In the genomic region with DNA sequence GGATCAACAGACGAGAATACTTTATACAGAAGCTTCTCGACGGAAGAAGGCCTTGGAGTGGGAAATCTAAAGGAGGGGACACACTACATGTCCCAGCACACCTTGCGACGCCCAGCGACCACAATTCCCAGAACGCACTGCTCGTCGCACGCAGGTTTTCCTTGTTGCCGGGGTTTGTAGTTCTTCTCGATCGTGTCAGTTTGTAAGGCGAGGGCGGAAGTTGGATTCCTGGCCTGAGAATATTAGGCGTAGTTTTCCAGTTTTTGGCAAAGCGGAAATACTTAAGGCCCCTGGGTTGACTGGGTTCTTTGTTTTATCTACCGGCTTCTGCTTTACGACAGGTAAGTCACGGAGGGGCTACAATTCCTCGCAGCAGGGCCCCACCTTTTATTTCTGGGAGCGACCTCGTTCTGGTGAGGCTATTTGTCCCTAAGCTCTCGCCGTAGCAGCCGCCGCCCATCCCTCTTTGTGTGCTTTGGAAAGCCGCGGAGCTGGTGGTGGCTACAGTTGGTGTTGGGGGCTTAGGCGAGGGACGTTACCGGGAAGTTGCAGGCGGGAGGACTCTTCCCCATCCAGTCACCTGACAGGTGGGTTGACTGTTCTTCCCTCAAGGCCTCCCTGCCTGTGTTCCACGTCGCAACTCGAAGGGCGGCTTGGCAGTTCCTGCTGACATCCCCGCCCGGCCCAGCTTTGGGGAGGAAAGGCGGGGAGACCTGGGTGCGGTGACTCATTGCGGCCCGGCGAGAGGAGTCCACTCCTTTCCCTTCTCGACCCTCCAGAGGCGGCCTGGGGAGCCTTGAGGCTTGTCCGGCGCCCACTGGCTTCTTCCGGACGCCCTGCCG, we compare ENCODE assay signal across 8 cellular contexts. TPM values are rescaled to one million over a fixed set of nuclear protein-coding genes. Genes with fewer than 3 reads are reported as not detected.
DNase-seq lines count a peak whose midpoint lies in the region; ATAC-seq and TF ChIP-seq lines count a peak whose summit lies in the region.

Gene DYNC1I2, plus strand, starts transcription at position 183 of the 842 bp plus-strand sequence. CDS start 2,687 bp downstream, outside the sequence.

- no peaks in the 10 kb centered on the region for H3K4me1 ChIP-seq in mammary epithelial cell (ENCODE audit: insufficient read depth, low read length)
- peaks cover 5% of the 10 kb centered on the region; the same call in 1 of the 2 replicates for H3K4me1 ChIP-seq in iPS-20b (ENCODE audit: insufficient read depth, low read length)

- no peak for TF ChIP-seq CTCF in WERI-Rb-1 (IDR thresholded peaks at IDR 0.05; ENCODE audit: low read depth, low read length)
- TF ChIP-seq CTCF in mammary epithelial cell (conservative IDR thresholded peaks at IDR 0.05 in 1 of 2, IDR thresholded peaks at IDR 0.05 in 1 of 2; ENCODE audit: extremely low read depth in 1 of 2, insufficient read depth in 1 of 2, low read depth in 1 of 2, low read length in 2 of 2) = no peak

- WGBS in mammary epithelial cell (ENCODE audit: low coverage, missing lambda C conversion rate) = under 1% methylated on average over 40 of the region's 51 CpGs

- DNase-seq in ACHN (peak; percentile 96), NCI-H2196 (lab: John Stamatoyannopoulos, UW; ENCODE audit: unreplicated experiment) (peak; percentile 90), WERI-Rb-1 (peak; percentile 94), mammary epithelial cell (peak; percentile 94)

- peaks cover 27% of the 10 kb centered on the region for H3K36me3 ChIP-seq in WERI-Rb-1
- peaks cover 10% of the 10 kb centered on the region for H3K36me3 ChIP-seq in mammary epithelial cell (ENCODE audit: insufficient read depth, low read length)
- H3K36me3 ChIP-seq in iPS-20b (ENCODE audit: insufficient read depth, low read depth, low read length) = peaks cover 23% of the 10 kb centered on the region

- ATAC-seq in GM18867 (IDR thresholded peaks at IDR 0.05; ENCODE audit: unreplicated experiment) (peak; percentile 90), HG03108 (IDR thresholded peaks at IDR 0.05; ENCODE audit: unreplicated experiment) (peak; percentile 80)

- CTCF ChIA-PET in mammary epithelial cell (lab: Charles Lee; ENCODE audit: low non-redundant PET) = interaction anchor here (0.7 kb wide), 1 partner anchor 216 kb away, joined by 3 read pairs; no protein-coding TSS in a partner anchor

- TSS peak; percentile 77 for BruUV-seq in mammary epithelial cell (replicated peaks; lab: Mats Ljungman, UMichigan)

- peaks cover 49% of the 10 kb centered on the region for H3K79me2 ChIP-seq in mammary epithelial cell (ENCODE audit: insufficient read depth, low read length)

- H3K27me3 ChIP-seq in WERI-Rb-1 (ENCODE audit: insufficient read depth, low read depth, severe bottlenecking) (no peaks in the 10 kb centered on the region), mammary epithelial cell (ENCODE audit: insufficient read depth, low read length) (no peaks in the 10 kb centered on the region), iPS-20b (ENCODE audit: insufficient read depth, low read length) (no peaks in the 10 kb centered on the region)

- peak within 1 kb of the TSS; percentile 93 for H3K27ac ChIP-seq in WERI-Rb-1
- peak within 1 kb of the TSS; percentile 86 for H3K27ac ChIP-seq in mammary epithelial cell (ENCODE audit: insufficient read depth, low read depth, low read length)
- H3K27ac ChIP-seq in iPS-20b (ENCODE audit: low read length) = no peak within 1 kb of the TSS
- H3K27ac ChIP-seq in skin epidermis = peak within 1 kb of the TSS; percentile 47 to 95 (median 91)

- dilution Hi-C loops in mammary epithelial cell (cut with HindIII; ENCODE audit: low sequenced_read_pairs) = no loop called here

- intact Hi-C loops in mammary epithelial cell (cut with micrococcal nuclease) = loop anchor here (1.0 to 5.0 kb wide), 4 partner anchors 35 to 207 kb away; partner anchors contain the start of gene SLC25A12

- in situ Hi-C loops in ACHN (cut with HindIII; ENCODE audit: low pct_ligation_motif_present, low pct_unique_long_range_greater_than_20kb, low sequenced_read_pairs) (no loop called here), mammary epithelial cell (cut with MboI; ENCODE audit: low sequenced_read_pairs in 2 of 2) (no loop called here)

- H3K9ac ChIP-seq in mammary epithelial cell (ENCODE audit: insufficient read depth, low read length) (peak within 1 kb of the TSS; percentile 93), iPS-20b (ENCODE audit: low read depth, low read length) (peak within 1 kb of the TSS; percentile 90)

- H3K4me3 ChIP-seq in WERI-Rb-1 (ENCODE audit: low read depth, low read length) = peak within 1 kb of the TSS; percentile 90
- peak within 1 kb of the TSS; percentile 69 to 82 (median 71) for H3K4me3 ChIP-seq in mammary epithelial cell (replicated peaks in 1 of 3; ENCODE audit: insufficient read depth in 1 of 3, low read depth in 2 of 3, low read length in 3 of 3)
- H3K4me3 ChIP-seq in iPS-20b (ENCODE audit: low read length) = peak within 1 kb of the TSS; percentile 97
- peak within 1 kb of the TSS; percentile 76 to 92 (median 81) for H3K4me3 ChIP-seq in skin epidermis

- peak within 1 kb of the TSS; percentile 73 for H3K4me2 ChIP-seq in mammary epithelial cell (ENCODE audit: insufficient read depth, low read depth, low read length)

- H3K9me3 ChIP-seq in WERI-Rb-1 (ENCODE audit: severe bottlenecking) (no peaks in the 10 kb centered on the region), mammary epithelial cell (replicated peaks; ENCODE audit: insufficient read depth, low read length) (no peaks in the 10 kb centered on the region), iPS-20b (ENCODE audit: insufficient read depth, low read depth, low read length) (no peaks in the 10 kb centered on the region)

- peak within 1 kb of the TSS; percentile 93 for H2AFZ ChIP-seq in mammary epithelial cell (ENCODE audit: low read depth, low read length)

- H4K20me1 ChIP-seq in mammary epithelial cell (ENCODE audit: insufficient read depth, low read length) = no peaks in the 10 kb centered on the region

RNA-seq across cellular contexts. Expression of gene DYNC1I2, which starts in this region (rescaled TPM):
- 100 to 1,000 TPM in 1 of 2 donors, 10 to 100 TPM in 1; 97.4 to 119 TPM for total RNA-seq in mammary epithelial cell
- 124 TPM for polyA plus RNA-seq in mammary epithelial cell
- polyA minus RNA-seq in mammary epithelial cell = 133 TPM
